In the genomic region with DNA sequence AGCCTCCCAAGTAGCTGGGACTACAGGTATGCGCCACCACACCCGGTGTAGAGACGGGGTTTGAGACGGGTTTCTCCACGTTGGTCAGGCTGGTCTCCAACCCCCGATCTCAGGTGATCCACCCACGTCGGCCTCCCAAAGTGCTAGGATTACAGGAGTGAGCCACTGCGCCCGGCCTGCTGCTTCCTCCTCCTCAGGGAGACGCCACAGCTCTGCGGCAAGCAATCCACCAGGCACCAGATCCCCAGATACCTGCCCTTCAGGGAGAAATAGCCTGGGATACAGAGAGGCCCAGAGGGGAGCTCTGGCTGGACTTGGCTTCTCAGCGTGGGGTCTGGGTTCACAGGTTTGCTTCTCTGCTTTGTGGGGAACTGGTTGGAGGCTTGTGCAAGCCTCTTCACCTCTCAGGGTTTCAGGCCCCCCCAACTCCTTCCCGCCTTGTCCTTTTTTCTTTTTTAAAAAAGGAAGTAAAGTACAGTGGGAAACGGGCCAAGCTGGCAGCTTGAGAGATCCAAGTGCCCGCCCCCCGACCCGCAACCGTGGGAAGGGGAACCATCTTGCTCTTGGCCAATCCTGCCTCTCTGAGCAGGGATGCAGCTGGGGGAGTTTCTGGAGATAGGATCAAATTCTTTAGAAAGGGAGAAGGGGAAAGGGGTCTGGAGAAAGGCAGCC, we compare ENCODE assay signal across 9 cellular contexts. TPM values are rescaled to one million over a fixed set of nuclear protein-coding genes. Genes with fewer than 3 reads are reported as not detected.
DNase-seq lines count a peak whose midpoint lies in the region; ATAC-seq and TF ChIP-seq lines count a peak whose summit lies in the region.
"Had no signal": no experiment of that assay in that cellular context is flagged by ENCODE, and none has a peak within 500 bp of the region (broad histone marks: within the 10 kb centered on the region; RNA-seq: fewer than 3 reads in every experiment).

No MANE protein-coding gene starts in this region.

- dilution Hi-C loops in mammary epithelial cell (cut with HindIII; ENCODE audit: low sequenced_read_pairs), result no loop called here

- H3K27ac Mint-ChIP-seq in natural killer cell treated with Interleukin-12 subunit alpha and Interleukin-12 subunit beta and Interleukin-15 and Interleukin-18, amount 100 ng/mL, for 72 hours, result no peak overlapping the region

- H3K9ac ChIP-seq in mammary epithelial cell (ENCODE audit: insufficient read depth, low read length), result peak overlapping the region; percentile 82

- H3K27ac ChIP-seq in mammary epithelial cell (ENCODE audit: insufficient read depth, low read depth, low read length) (peak overlapping the region; percentile 86), uterus (no peak overlapping the region)

- H3K4me3 Mint-ChIP-seq in natural killer cell treated with Interleukin-12 subunit alpha and Interleukin-12 subunit beta and Interleukin-15 and Interleukin-18, amount 100 ng/mL, for 72 hours, result peak overlapping the region; percentile 94

- H3K4me3 ChIP-seq in mammary epithelial cell (replicated peaks in 1 of 3; ENCODE audit: insufficient read depth in 1 of 3, low read depth in 2 of 3, low read length in 3 of 3) (peak overlapping the region in 1 of 3 experiments; percentile 63), uterus (no peak overlapping the region)

- intact Hi-C loops in mammary epithelial cell (cut with micrococcal nuclease) (no loop called here), uterus (cut with DNase I; ENCODE audit: low total_unique reads) (no loop called here)

- peaks cover 23% of the 10 kb centered on the region for H3K4me1 ChIP-seq in mammary epithelial cell (ENCODE audit: insufficient read depth, low read length)
- peaks cover 0 to 25% of the 10 kb centered on the region in 2 donors for H3K4me1 ChIP-seq in uterus

- peak overlapping the region; percentile 35 for H2AFZ ChIP-seq in mammary epithelial cell (ENCODE audit: low read depth, low read length)

- no peaks in the 10 kb centered on the region for H3K9me3 Mint-ChIP-seq in natural killer cell treated with Interleukin-12 subunit alpha and Interleukin-12 subunit beta and Interleukin-15 and Interleukin-18, amount 100 ng/mL, for 72 hours

- H3K36me3 ChIP-seq in mammary epithelial cell (ENCODE audit: insufficient read depth, low read length) (peaks cover under 1% of the 10 kb centered on the region), uterus (no peaks in the 10 kb centered on the region)

- H3K36me3 Mint-ChIP-seq in natural killer cell treated with Interleukin-12 subunit alpha and Interleukin-12 subunit beta and Interleukin-15 and Interleukin-18, amount 100 ng/mL, for 72 hours, result no peaks in the 10 kb centered on the region

- peaks cover 36% of the 10 kb centered on the region for H3K79me2 ChIP-seq in mammary epithelial cell (ENCODE audit: insufficient read depth, low read length)

- no peak for TF ChIP-seq POLR2A in uterus (IDR thresholded peaks at IDR 0.05)

- CTCF ChIA-PET in mammary epithelial cell (lab: Charles Lee; ENCODE audit: low non-redundant PET), result interaction anchor here (1.0 kb wide), 1 partner anchor 12 kb away, joined by 7 read pairs; no protein-coding TSS in a partner anchor

- peaks cover 0 to 14% of the 10 kb centered on the region in 2 donors for H3K4me1 Mint-ChIP-seq in natural killer cell treated with Interleukin-12 subunit alpha and Interleukin-12 subunit beta and Interleukin-15 and Interleukin-18, amount 100 ng/mL, for 72 hours (ENCODE audit: low read depth in 2 of 2)

- ATAC-seq in natural killer cell treated with Interleukin-12 subunit alpha and Interleukin-12 subunit beta and Interleukin-15 and Interleukin-18, amount 100 ng/mL, for 72 hours, result no peak
- no peak for ATAC-seq in HG02981 (IDR thresholded peaks at IDR 0.05; ENCODE audit: unreplicated experiment)

- H3K27me3 ChIP-seq in mammary epithelial cell (ENCODE audit: insufficient read depth, low read length) (no peaks in the 10 kb centered on the region), uterus (peaks cover 0 to 17% of the 10 kb centered on the region in 2 donors)

- H3K27me3 Mint-ChIP-seq in natural killer cell treated with Interleukin-12 subunit alpha and Interleukin-12 subunit beta and Interleukin-15 and Interleukin-18, amount 100 ng/mL, for 72 hours, result no peaks in the 10 kb centered on the region

- DNase-seq in CD1c-positive myeloid dendritic cell (ENCODE audit: extremely low spot score) (peak; percentile 90), KBM-7 (peak; percentile 85), mammary epithelial cell (no peak), uterus (no peak), SKM-1 treated with dmso at 0.1 percent for 144 hours (lab: John Stamatoyannopoulos, UW; ENCODE audit: unreplicated experiment) (no peak)
- DNase-seq in natural killer cell treated with Interleukin-12 subunit alpha and Interleukin-12 subunit beta and Interleukin-15 and Interleukin-18, amount 100 ng/mL, for 72 hours (ENCODE audit: low spot score), result no peak
- DNase-seq in stimulated activated CD4-positive, alpha-beta T cell treated with anti-CD3 and anti-CD28 coated beads, Interleukin-2, amount 100 ng/mL, for 24 hours, result no peak
- DNase-seq: NCI-H2029 treated with DMSO at 0.1 percent for 48 hours had no signal

- H3K9me3 ChIP-seq in mammary epithelial cell (replicated peaks; ENCODE audit: insufficient read depth, low read length) (no peaks in the 10 kb centered on the region), uterus (no peaks in the 10 kb centered on the region)

- BruUV-seq in mammary epithelial cell (replicated peaks; lab: Mats Ljungman, UMichigan), result no TSS peak

- peak overlapping the region; percentile 94 for H3K4me2 ChIP-seq in mammary epithelial cell (ENCODE audit: insufficient read depth, low read depth, low read length)

- no peaks in the 10 kb centered on the region for H4K20me1 ChIP-seq in mammary epithelial cell (ENCODE audit: insufficient read depth, low read length)

- in situ Hi-C loops in KBM-7 (cut with MboI; ENCODE audit: low pct_unique_long_range_greater_than_20kb, low sequenced_read_pairs), result no loop called here
- in situ Hi-C loops in mammary epithelial cell (cut with MboI; ENCODE audit: low sequenced_read_pairs in 2 of 2), result no loop called here

- WGBS in mammary epithelial cell (ENCODE audit: low coverage, missing lambda C conversion rate), result 14% methylated on average over 16 of the region's 19 CpGs

- TF ChIP-seq CTCF in mammary epithelial cell (conservative IDR thresholded peaks at IDR 0.05 in 1 of 2, IDR thresholded peaks at IDR 0.05 in 1 of 2; ENCODE audit: extremely low read depth in 1 of 2, insufficient read depth in 1 of 2, low read depth in 1 of 2, low read length in 2 of 2) (no peak), uterus (IDR thresholded peaks at IDR 0.05) (no peak)

RNA-seq across cellular contexts. Expression of gene SPHK1, which starts 2.6 kb away (rescaled TPM):
- total RNA-seq in mammary epithelial cell (100 to 1,000 TPM; 150 to 240 TPM), uterus (10 to 100 TPM in 2 of 4 donors, 1 to 10 TPM in 2; 7.9 to 33.2 (median 12.0) TPM)
- polyA plus RNA-seq in mammary epithelial cell, result 121 TPM
- 50.6 TPM for polyA minus RNA-seq in mammary epithelial cell
- 10 to 100 TPM; 13.9 to 14.5 TPM for total RNA-seq in natural killer cell treated with Interleukin-12 subunit alpha and Interleukin-12 subunit beta and Interleukin-15 and Interleukin-18, amount 100 ng/mL, for 72 hours

RNA-seq across cellular contexts. Expression of gene PRPSAP1, which starts 28.1 kb away (rescaled TPM):
- 10 to 100 TPM; 56.4 to 84.0 TPM for total RNA-seq in mammary epithelial cell
- polyA plus RNA-seq in mammary epithelial cell, result 70.3 TPM
- polyA minus RNA-seq in mammary epithelial cell, result 154 TPM
- 10 to 100 TPM; 45.0 to 57.4 TPM for total RNA-seq in natural killer cell treated with Interleukin-12 subunit alpha and Interleukin-12 subunit beta and Interleukin-15 and Interleukin-18, amount 100 ng/mL, for 72 hours
- 10 to 100 TPM; 52.4 to 82.3 (median 68.7) TPM for total RNA-seq in uterus

Comparison
In these comparisons a context has a peak if more than half of its experiments do, and no peak if none do; other contexts are left out.
1. DNase-seq: peak in CD1c-positive myeloid dendritic cell (single experiment) and KBM-7 (single experiment); none in mammary epithelial cell (single experiment), natural killer cell treated with Interleukin-12 subunit alpha and Interleukin-12 subunit beta and Interleukin-15 and Interleukin-18, amount 100 ng/mL, for 72 hours (single experiment), stimulated activated CD4-positive, alpha-beta T cell treated with anti-CD3 and anti-CD28 coated beads, Interleukin-2, amount 100 ng/mL, for 24 hours (0 of 2), uterus (0 of 2) and SKM-1 treated with dmso at 0.1 percent for 144 hours (single experiment).
2. RNA of gene SPHK1, which starts 2.6 kb away (total RNA-seq): 150 to 240 TPM in mammary epithelial cell; 7.9 to 33.2 TPM in uterus and 13.9 to 14.5 TPM in natural killer cell treated with Interleukin-12 subunit alpha and Interleukin-12 subunit beta and Interleukin-15 and Interleukin-18, amount 100 ng/mL, for 72 hours; every median in the first group is over 4 times any median in the second.